ENCODE assay signal across 13 cellular contexts in genomic region chr14:60951781-60952435, GRCh38. TPM values are rescaled to one million over a fixed set of nuclear protein-coding genes. Genes with fewer than 3 reads are reported as not detected.
DNase-seq lines count a peak whose midpoint lies in the region; ATAC-seq and TF ChIP-seq lines count a peak whose summit lies in the region.
"Had no signal": no experiment of that assay in that cellular context is flagged by ENCODE, and none has a peak within 500 bp of the region (broad histone marks: within the 10 kb centered on the region; RNA-seq: fewer than 3 reads in every experiment).

No MANE protein-coding gene starts in this region.

- H3K4me3 ChIP-seq in thoracic aorta: peak overlapping the region; percentile 4
- H3K4me3 ChIP-seq in A673 (ENCODE audit: low read depth, low read length, poor library complexity, severe bottlenecking): no peak overlapping the region
- H3K4me3 ChIP-seq: BLaER1 had no signal

- H3K27me3 ChIP-seq in thoracic aorta (replicated peaks; ENCODE audit: insufficient read depth) (no peaks in the 10 kb centered on the region), A673 (replicated peaks; ENCODE audit: insufficient read depth, low read depth, low read length, poor library complexity) (no peaks in the 10 kb centered on the region)
- H3K27me3 ChIP-seq: BLaER1 had no signal

- POLR2A ChIA-PET in A673 (lab: Charles Lee; ENCODE audit: low non-redundant PET): no interaction called here

- ATAC-seq in thoracic aorta (ENCODE audit: insufficient number of reproducible peaks, low FRiP score, low read depth) (peak; percentile 20), GM19467 (IDR thresholded peaks at IDR 0.05; ENCODE audit: unreplicated experiment) (no peak)

- peaks cover 8 to 31% of the 10 kb centered on the region in 2 donors for H3K4me1 ChIP-seq in thoracic aorta (ENCODE audit: control insufficient read depth in 1 of 2, low read depth in 2 of 2)
- H3K4me1 ChIP-seq in A673 (ENCODE audit: insufficient read depth, low read length, poor library complexity, severe bottlenecking): no peaks in the 10 kb centered on the region
- H3K4me1 ChIP-seq: BLaER1 had no signal

- CTCF ChIA-PET in A673 (lab: Charles Lee): no interaction called here

- peaks cover 8% of the 10 kb centered on the region for H3K9me3 ChIP-seq in thoracic aorta
- peaks cover 15% of the 10 kb centered on the region for H3K9me3 ChIP-seq in A673 (ENCODE audit: low read depth, low read length, poor library complexity, severe bottlenecking)

- H3K27ac ChIP-seq in thoracic aorta: peak overlapping the region in 1 of 2 donors; percentile 3
- H3K27ac ChIP-seq in A673 (ENCODE audit: low read depth, low read length, poor library complexity, severe bottlenecking): no peak overlapping the region
- H3K27ac ChIP-seq: BLaER1 had no signal

- no TSS peak for BruUV-seq in A673 (replicated peaks; lab: Mats Ljungman, UMichigan)

- no peak for TF ChIP-seq CTCF in thoracic aorta (IDR thresholded peaks at IDR 0.05)
- TF ChIP-seq CTCF in A673 (conservative IDR thresholded peaks at IDR 0.05; ENCODE audit: low read depth, low read length): no peak

- H3K36me3 ChIP-seq in thoracic aorta (no peaks in the 10 kb centered on the region), A673 (ENCODE audit: insufficient read depth, low read length, poor library complexity, severe bottlenecking) (no peaks in the 10 kb centered on the region)
- H3K36me3 ChIP-seq: BLaER1 had no signal

- intact Hi-C loops in A673 (cut with micrococcal nuclease; ENCODE audit: unreplicated experiment): no loop called here

- peak; percentile 9 for DNase-seq in GM03348 (ENCODE audit: low spot score)
- DNase-seq in astrocyte of the hippocampus (ENCODE audit: low read depth, low spot score): peak; percentile 71
- DNase-seq in glomerular visceral epithelial cell (ENCODE audit: extremely low spot score): peak; percentile 10
- no peak for DNase-seq in thoracic aorta (ENCODE audit: low spot score)
- no peak for DNase-seq in HK-2 (ENCODE audit: unreplicated experiment)
- no peak for DNase-seq in A673 (ENCODE audit: low spot score)
- DNase-seq: CD8-positive, alpha-beta memory T cell; EL; GOT3; NCI-H2107; NCI-H69 had no signal

RNA-seq across cellular contexts. Expression of gene TRMT5, which starts 29.0 kb away (rescaled TPM):
- total RNA-seq in thoracic aorta (10 to 100 TPM in 1 of 2 donors, 1 to 10 TPM in 1; 4.2 to 12.2 TPM), A673 (2021) (21.9 and 26.2 TPM in 2 replicates)

RNA-seq across cellular contexts. Expression of gene SLC38A6, which starts 29.1 kb away (rescaled TPM):
- total RNA-seq in thoracic aorta (10 to 100 TPM; 25.6 to 39.4 TPM), A673 (2021) (25.8 and 28.0 TPM in 2 replicates)

Comparison
In these comparisons a context has a peak if more than half of its experiments do, and no peak if none do; other contexts are left out.
1. DNase-seq: peak in GM03348 (single experiment), astrocyte of the hippocampus (single experiment) and glomerular visceral epithelial cell (single experiment); none in thoracic aorta (single experiment), HK-2 (single experiment) and A673 (single experiment).